Comparison of ENCODE assay signal across 11 cellular contexts in genomic region chr5:172898513-172899369, GRCh38.
DNase-seq lines count a peak whose midpoint lies in the region; ATAC-seq, FAIRE-seq and TF ChIP-seq lines count a peak whose summit lies in the region.
"Had no signal": no experiment of that assay in that cellular context is flagged by ENCODE, and none has a peak within 500 bp of the region (broad histone marks: within the 10 kb centered on the region; RNA-seq: fewer than 3 reads in every experiment).

No MANE protein-coding gene starts in this region.

- H3K36me3 ChIP-seq in endothelial cell of umbilical vein (ENCODE audit: control insufficient read depth in 2 of 2, extremely low read depth in 1 of 2, insufficient read depth in 2 of 2, low read length in 2 of 2) (peaks cover 0 to 2% of the 10 kb centered on the region in 2 experiments), thyroid gland (no peaks in the 10 kb centered on the region)

- ATAC-seq in natural killer cell: no peak

- no TSS peak for BruUV-seq in endothelial cell of umbilical vein (replicated peaks; lab: Mats Ljungman, UMichigan)

- CTCF ChIA-PET in activated CD4-positive, alpha-beta T cell treated with anti-CD3 and anti-CD28 coated beads, Interleukin-2, amount 10 ng/mL, durations not matched to agents 7 days and 5 days (lab: Charles Lee): interaction anchor here (0.6 kb wide), 1 partner anchor 507 kb away, joined by 5 read pairs; no protein-coding TSS in a partner anchor
- CTCF ChIA-PET in endothelial cell of umbilical vein (lab: Charles Lee): interaction anchor here (1.0 to 4.6 kb wide), 13 partner anchors 12 to 184 kb away, joined by 3 to 31 read pairs (median 9); partner anchors contain the start of gene DUSP1

- H3K27me3 Mint-ChIP-seq in activated CD4-positive, alpha-beta T cell treated with anti-CD3 and anti-CD28 coated beads, Interleukin-2, amount 10 ng/mL, durations not matched to agents 7 days and 5 days: no peaks in the 10 kb centered on the region
- H3K27me3 Mint-ChIP-seq in natural killer cell (ENCODE audit: low read depth in 2 of 2): no peaks in the 10 kb centered on the region
- H3K27me3 Mint-ChIP-seq: activated B cell treated with CpG ODN at 0.5 μM for 24 hours had no signal

- H3K27me3 ChIP-seq in endothelial cell of umbilical vein (ENCODE audit: control insufficient read depth in 2 of 2, insufficient read depth in 2 of 2, low read length in 2 of 2) (no peaks in the 10 kb centered on the region), thyroid gland (no peaks in the 10 kb centered on the region)

- H3K9ac ChIP-seq in endothelial cell of umbilical vein (replicated peaks; ENCODE audit: extremely low read depth, insufficient read depth, low read length): peak overlapping the region; percentile 81

- H3K79me2 ChIP-seq in endothelial cell of umbilical vein (ENCODE audit: control insufficient read depth, insufficient read depth, low read length): no peaks in the 10 kb centered on the region

- H3K4me3 Mint-ChIP-seq in activated CD4-positive, alpha-beta T cell treated with anti-CD3 and anti-CD28 coated beads, Interleukin-2, amount 10 ng/mL, durations not matched to agents 7 days and 5 days: no peak overlapping the region
- no peak overlapping the region for H3K4me3 Mint-ChIP-seq in natural killer cell
- H3K4me3 Mint-ChIP-seq: activated B cell treated with CpG ODN at 0.5 μM for 24 hours had no signal

- WGBS in thyroid gland, 2 donors: 92 to 100% methylated on average over 9 to 10 of the region's 10 CpGs

- H3K4me1 ChIP-seq in endothelial cell of umbilical vein (ENCODE audit: control insufficient read depth, extremely low read depth, insufficient read depth, low read length) (peaks cover 46% of the 10 kb centered on the region), thyroid gland (peaks cover 33 to 56% of the 10 kb centered on the region in 2 donors)

- intact Hi-C loops in endothelial cell of umbilical vein (cut with micrococcal nuclease): no loop called here
- intact Hi-C loops in natural killer cell (cut with micrococcal nuclease): no loop called here
- intact Hi-C loops in thyroid gland (cut with DNase I): no loop called here

- peaks cover 3% of the 10 kb centered on the region for H3K36me3 Mint-ChIP-seq in activated CD4-positive, alpha-beta T cell treated with anti-CD3 and anti-CD28 coated beads, Interleukin-2, amount 10 ng/mL, durations not matched to agents 7 days and 5 days (ENCODE audit: low read depth)
- H3K36me3 Mint-ChIP-seq in natural killer cell: no peaks in the 10 kb centered on the region

- TF ChIP-seq POLR2A in endothelial cell of umbilical vein (IDR thresholded peaks at IDR 0.05; ENCODE audit: low read depth, low read length) (no peak), thyroid gland (IDR thresholded peaks at IDR 0.05) (no peak)

- H3K4me2 ChIP-seq in endothelial cell of umbilical vein (ENCODE audit: insufficient read depth, low read length): no peak overlapping the region

- FAIRE-seq in endothelial cell of umbilical vein (lab: Jason Lieb, UNC): no peak

- peak overlapping the region; percentile 87 for H3K27ac ChIP-seq in endothelial cell of umbilical vein (ENCODE audit: insufficient read depth, low read depth, low read length)
- H3K27ac ChIP-seq in thyroid gland: peak overlapping the region; percentile 71 to 92 (median 89)

- H4K20me1 ChIP-seq in endothelial cell of umbilical vein (replicated peaks; ENCODE audit: control insufficient read depth, extremely low read depth, insufficient read depth, low read length): no peaks in the 10 kb centered on the region

- TF ChIP-seq CTCF in endothelial cell of umbilical vein (IDR thresholded peaks at IDR 0.05; ENCODE audit: extremely low read depth in 1 of 2, insufficient read depth in 1 of 2, low read depth in 1 of 2, low read length in 2 of 2) (no peak), natural killer cell (IDR thresholded peaks at IDR 0.05) (no peak), thyroid gland (IDR thresholded peaks at IDR 0.05) (no peak)

- no peak for DNase-seq in activated CD4-positive, alpha-beta T cell treated with anti-CD3 and anti-CD28 coated beads, Interleukin-2, amount 10 ng/mL, durations not matched to agents 7 days and 5 days
- DNase-seq in activated CD4-positive, alpha-beta T cell treated with anti-CD3 and anti-CD28 coated beads, Interleukin-2, amount 50 U/mL, for 4 hours: no peak
- no peak for DNase-seq in endothelial cell of umbilical vein (ENCODE audit: low read depth, low spot score)
- DNase-seq in natural killer cell: no peak
- no peak for DNase-seq in thyroid gland
- no peak for DNase-seq in NCI-H510A (lab: John Stamatoyannopoulos, UW)
- no peak for DNase-seq in DMS 273 treated with DMSO at 0.1 percent for 48 hours (lab: John Stamatoyannopoulos, UW)
- DNase-seq in NCI-H2081 (lab: John Stamatoyannopoulos, UW): no peak
- DNase-seq: activated B cell treated with CpG ODN at 0.5 μM for 24 hours, activated gamma-delta T cell, NCI-H2029 treated with DMSO at 0.1 percent for 48 hours had no signal

- H3K9me1 ChIP-seq in endothelial cell of umbilical vein (replicated peaks; ENCODE audit: control insufficient read depth, extremely low read depth, insufficient read depth, low read length): no peaks in the 10 kb centered on the region

- H3K4me3 ChIP-seq in endothelial cell of umbilical vein (replicated peaks in 1 of 3; ENCODE audit: insufficient read depth in 1 of 3, low read depth in 1 of 3, low read length in 3 of 3) (no peak overlapping the region), thyroid gland (replicated peaks in 1 of 3) (no peak overlapping the region)

- dilution Hi-C loops in endothelial cell of umbilical vein (cut with MboI; ENCODE audit: extremely low pct_ligation_motif_present, low sequenced_read_pairs): no loop called here

- POLR2A ChIA-PET in activated CD4-positive, alpha-beta T cell treated with anti-CD3 and anti-CD28 coated beads, Interleukin-2, amount 10 ng/mL, durations not matched to agents 7 days and 5 days (lab: Charles Lee): no interaction called here
- POLR2A ChIA-PET in endothelial cell of umbilical vein (lab: Charles Lee): interaction anchor here (1.3 to 1.5 kb wide), 2 partner anchors 26 to 128 kb away, joined by 6 to 7 read pairs; partner anchors contain the start of gene DUSP1

- no peak overlapping the region for H2AFZ ChIP-seq in endothelial cell of umbilical vein (ENCODE audit: low read depth, low read length)

- H3K9me3 ChIP-seq in endothelial cell of umbilical vein (replicated peaks; ENCODE audit: control insufficient read depth, insufficient read depth, low read length) (no peaks in the 10 kb centered on the region), thyroid gland (no peaks in the 10 kb centered on the region)

- peaks cover 11% of the 10 kb centered on the region for H3K4me1 Mint-ChIP-seq in activated CD4-positive, alpha-beta T cell treated with anti-CD3 and anti-CD28 coated beads, Interleukin-2, amount 10 ng/mL, durations not matched to agents 7 days and 5 days
- H3K4me1 Mint-ChIP-seq in natural killer cell: peaks cover 11 to 17% of the 10 kb centered on the region in 2 donors
- H3K4me1 Mint-ChIP-seq: activated B cell treated with CpG ODN at 0.5 μM for 24 hours had no signal

- peak overlapping the region; percentile 3 for H3K27ac Mint-ChIP-seq in activated CD4-positive, alpha-beta T cell treated with anti-CD3 and anti-CD28 coated beads, Interleukin-2, amount 10 ng/mL, durations not matched to agents 7 days and 5 days
- peak overlapping the region; percentile 50 to 77 for H3K27ac Mint-ChIP-seq in natural killer cell
- H3K27ac Mint-ChIP-seq: activated B cell treated with CpG ODN at 0.5 μM for 24 hours had no signal

- no peaks in the 10 kb centered on the region for H3K9me3 Mint-ChIP-seq in activated CD4-positive, alpha-beta T cell treated with anti-CD3 and anti-CD28 coated beads, Interleukin-2, amount 10 ng/mL, durations not matched to agents 7 days and 5 days
- no peaks in the 10 kb centered on the region for H3K9me3 Mint-ChIP-seq in natural killer cell
- H3K9me3 Mint-ChIP-seq: activated B cell treated with CpG ODN at 0.5 μM for 24 hours had no signal

TF ChIP-seq in endothelial cell of umbilical vein, 7 proteins besides CTCF, POLR2A, EP300 and RAD21:
- no peak for TF ChIP-seq MAX (IDR thresholded peaks at IDR 0.05; ENCODE audit: insufficient read depth, insufficient read length)
- TF ChIP-seq FOS (IDR thresholded peaks at IDR 0.05; ENCODE audit: borderline replicate concordance, insufficient read depth, low read length): no peak
- no peak for TF ChIP-seq POLR2AphosphoS5 (IDR thresholded peaks at IDR 0.05; ENCODE audit: insufficient read depth, low read depth, low read length)
- TF ChIP-seq MYC (IDR thresholded peaks at IDR 0.05; ENCODE audit: low read depth, low read length): no peak
- no peak for TF ChIP-seq EZH2 (IDR thresholded peaks at IDR 0.05; ENCODE audit: borderline replicate concordance, low read depth, low read length, severe bottlenecking)
- TF ChIP-seq GATA2 (IDR thresholded peaks at IDR 0.05; ENCODE audit: insufficient read depth, insufficient read length, low read depth, low read length): no peak
- TF ChIP-seq JUN (IDR thresholded peaks at IDR 0.05; ENCODE audit: borderline replicate concordance, insufficient read depth, insufficient read length, low read depth): no peak
